ENCODE assay signal across 22 cellular contexts in genomic region chr18:79780547-79780946, GRCh38. TPM values are rescaled to one million over a fixed set of nuclear protein-coding genes. Genes with fewer than 3 reads are reported as not detected.
"Had no signal": no experiment of that assay in that cellular context is flagged by ENCODE, and none has a peak within 500 bp of the region (broad histone marks: within the 10 kb centered on the region; RNA-seq: fewer than 3 reads in every experiment).

No MANE protein-coding gene starts in this region.

- DNase-seq: effector memory CD8-positive, alpha-beta T cell; esophagus squamous epithelium; foreskin fibroblast; glutamatergic neuron; islet precursor cell; mammary epithelial cell; mucosa of descending colon; naive thymus-derived CD8-positive, alpha-beta T cell; stimulated activated CD4-positive, alpha-beta T cell treated with anti-CD3 and anti-CD28 coated beads, Interleukin-4, amount 100 ng/mL, for 1 hour; stimulated activated CD8-positive, alpha-beta memory T cell treated with anti-CD3 and anti-CD28 coated beads, Interleukin-4, amount 100 ng/mL, for 48 hours had no signal

- H3K36me3 Mint-ChIP-seq: naive thymus-derived CD8-positive, alpha-beta T cell; stimulated activated effector memory CD8-positive, alpha-beta T cell treated with anti-CD3 and anti-CD28 coated beads, Interleukin-12 subunit alpha, Interleukin-12 subunit beta, amount 100 ng/mL, for 72 hours had no signal

- H3K4me3 Mint-ChIP-seq: dendritic cell treated with granulocyte-macrophage colony-stimulating factor and Interleukin-4, amounts not matched to agents 40 ng/mL and 50 ng/mL, for 4 days; effector memory CD8-positive, alpha-beta T cell; naive thymus-derived CD8-positive, alpha-beta T cell; stimulated activated effector memory CD8-positive, alpha-beta T cell treated with anti-CD3 and anti-CD28 coated beads, Interleukin-12 subunit alpha, Interleukin-12 subunit beta, amount 100 ng/mL, for 72 hours; stimulated activated naive CD8-positive, alpha-beta T cell treated with anti-CD3 and anti-CD28 coated beads, Interleukin-15, Interleukin-2, amounts not matched to agents 100 ng/mL and 50 ng/mL, for 24 hours had no signal

- H3K27ac Mint-ChIP-seq: dendritic cell treated with granulocyte-macrophage colony-stimulating factor and Interleukin-4, amounts not matched to agents 40 ng/mL and 50 ng/mL, for 4 days; effector memory CD8-positive, alpha-beta T cell; naive thymus-derived CD8-positive, alpha-beta T cell; stimulated activated effector memory CD8-positive, alpha-beta T cell treated with anti-CD3 and anti-CD28 coated beads, Interleukin-12 subunit alpha, Interleukin-12 subunit beta, amount 100 ng/mL, for 72 hours; stimulated activated naive CD8-positive, alpha-beta T cell treated with anti-CD3 and anti-CD28 coated beads, Interleukin-15, Interleukin-2, amounts not matched to agents 100 ng/mL and 50 ng/mL, for 24 hours had no signal

- H3K36me3 ChIP-seq: esophagus squamous epithelium, gastroesophageal sphincter, neutrophil, tibial nerve had no signal

- H3K9me3 ChIP-seq: esophagus squamous epithelium, gastroesophageal sphincter, mucosa of descending colon, neutrophil, tibial nerve had no signal

- H3K4me1 Mint-ChIP-seq: naive thymus-derived CD8-positive, alpha-beta T cell; stimulated activated effector memory CD8-positive, alpha-beta T cell treated with anti-CD3 and anti-CD28 coated beads, Interleukin-12 subunit alpha, Interleukin-12 subunit beta, amount 100 ng/mL, for 72 hours had no signal

- H3K9me3 Mint-ChIP-seq: dendritic cell treated with granulocyte-macrophage colony-stimulating factor and Interleukin-4, amounts not matched to agents 40 ng/mL and 50 ng/mL, for 4 days; stimulated activated effector memory CD8-positive, alpha-beta T cell treated with anti-CD3 and anti-CD28 coated beads, Interleukin-12 subunit alpha, Interleukin-12 subunit beta, amount 100 ng/mL, for 72 hours; stimulated activated naive CD8-positive, alpha-beta T cell treated with anti-CD3 and anti-CD28 coated beads, Interleukin-15, Interleukin-2, amounts not matched to agents 100 ng/mL and 50 ng/mL, for 24 hours had no signal

- H3K4me1 ChIP-seq: esophagus squamous epithelium, gastroesophageal sphincter, tibial nerve had no signal

- H3K4me3 ChIP-seq: esophagus squamous epithelium, gastroesophageal sphincter, mucosa of descending colon, smooth muscle cell, tibial nerve had no signal

- H3K27ac ChIP-seq: esophagus squamous epithelium, gastroesophageal sphincter, neutrophil, tibial nerve had no signal

RNA-seq across cellular contexts. Expression of gene KCNG2, which starts 17.2 kb away (rescaled TPM):
- total RNA-seq: epithelial cell of proximal tubule; left lobe of liver; naive thymus-derived CD8-positive, alpha-beta T cell; osteoblast; pulmonary artery endothelial cell; smooth muscle cell had no signal
- polyA plus RNA-seq: mammary epithelial cell; naive thymus-derived CD8-positive, alpha-beta T cell; neural cell had no signal
